ENCODE assay signal across 9 cellular contexts in genomic region chr11:46555269-46556054, GRCh38. TPM values are rescaled to one million over a fixed set of nuclear protein-coding genes. Genes with fewer than 3 reads are reported as not detected.
DNase-seq lines count a peak whose midpoint lies in the region; ATAC-seq, FAIRE-seq and TF ChIP-seq lines count a peak whose summit lies in the region.
"Had no signal": no experiment of that assay in that cellular context is flagged by ENCODE, and none has a peak within 500 bp of the region (broad histone marks: within the 10 kb centered on the region; RNA-seq: fewer than 3 reads in every experiment).

No MANE protein-coding gene starts in this region.

- peak overlapping the region; percentile 16 for H3K27ac Mint-ChIP-seq in dendritic cell treated with granulocyte-macrophage colony-stimulating factor and Interleukin-4, amounts not matched to agents 40 ng/mL and 50 ng/mL, for 4 days

- H3K4me3 ChIP-seq in KMS-11 (IDR thresholded peaks at IDR 0.05; ENCODE audit: insufficient read depth, low read depth, low read length): no peak overlapping the region
- no peak overlapping the region for H3K4me3 ChIP-seq in skeletal muscle satellite cell (ENCODE audit: low read length)
- H3K4me3 ChIP-seq in MM.1S (ENCODE audit: low read length): no peak overlapping the region
- H3K4me3 ChIP-seq: heart right ventricle had no signal

- H4K20me1 ChIP-seq in KMS-11 (ENCODE audit: insufficient read depth): no peaks in the 10 kb centered on the region; the same call in 1 of the 2 replicates
- H4K20me1 ChIP-seq in MM.1S (ENCODE audit: insufficient read depth, low read length): no peaks in the 10 kb centered on the region

- H3K9me3 ChIP-seq in skeletal muscle satellite cell (replicated peaks; ENCODE audit: low read length): no peaks in the 10 kb centered on the region
- H3K9me3 ChIP-seq in MM.1S (replicated peaks; ENCODE audit: insufficient read depth, low read length): no peaks in the 10 kb centered on the region
- H3K9me3 ChIP-seq: heart right ventricle had no signal

- intact Hi-C loops in dendritic cell treated with granulocyte-macrophage colony-stimulating factor and Interleukin-4, amounts not matched to agents 40 ng/mL and 50 ng/mL, for 4 days (cut with micrococcal nuclease): no loop called here

- peak overlapping the region; percentile 19; the same call in 1 of the 2 replicates for H3K9ac ChIP-seq in KMS-11
- peak overlapping the region; percentile 53 for H3K9ac ChIP-seq in skeletal muscle satellite cell (ENCODE audit: low read depth, low read length)
- H3K9ac ChIP-seq in MM.1S (ENCODE audit: low read length): no peak overlapping the region

- H3K4me1 Mint-ChIP-seq in dendritic cell treated with granulocyte-macrophage colony-stimulating factor and Interleukin-4, amounts not matched to agents 40 ng/mL and 50 ng/mL, for 4 days (ENCODE audit: low read depth): peaks cover 36% of the 10 kb centered on the region

- TF ChIP-seq CTCF in KMS-11 (conservative IDR thresholded peaks at IDR 0.05; ENCODE audit: low read depth, low read length) (no peak), MM.1S (IDR thresholded peaks at IDR 0.05; ENCODE audit: low read length) (no peak)

- H3K79me2 ChIP-seq in KMS-11 (ENCODE audit: insufficient read depth, low read depth): peaks cover 89% of the 10 kb centered on the region
- peaks cover 85% of the 10 kb centered on the region for H3K79me2 ChIP-seq in MM.1S (ENCODE audit: low read length)

- H3K27me3 Mint-ChIP-seq in dendritic cell treated with granulocyte-macrophage colony-stimulating factor and Interleukin-4, amounts not matched to agents 40 ng/mL and 50 ng/mL, for 4 days: no peaks in the 10 kb centered on the region

- no peaks in the 10 kb centered on the region for H3K27me3 ChIP-seq in KMS-11 (ENCODE audit: insufficient read depth, low read depth)
- H3K27me3 ChIP-seq in skeletal muscle satellite cell (ENCODE audit: control insufficient read depth, insufficient read depth, low read length): no peaks in the 10 kb centered on the region
- no peaks in the 10 kb centered on the region for H3K27me3 ChIP-seq in MM.1S (replicated peaks; ENCODE audit: insufficient read depth, low read length)
- H3K27me3 ChIP-seq: heart right ventricle had no signal

- no peaks in the 10 kb centered on the region for H3K36me3 Mint-ChIP-seq in dendritic cell treated with granulocyte-macrophage colony-stimulating factor and Interleukin-4, amounts not matched to agents 40 ng/mL and 50 ng/mL, for 4 days (ENCODE audit: low read depth)

- H3F3A ChIP-seq in MM.1S (ENCODE audit: insufficient read depth, low read length): peaks cover 10% of the 10 kb centered on the region

- no peaks in the 10 kb centered on the region for H3K9me2 ChIP-seq in MM.1S (replicated peaks; ENCODE audit: insufficient read depth, low read length)

- H3K4me3 Mint-ChIP-seq in dendritic cell treated with granulocyte-macrophage colony-stimulating factor and Interleukin-4, amounts not matched to agents 40 ng/mL and 50 ng/mL, for 4 days: no peak overlapping the region

- H3K4me2 ChIP-seq in KMS-11 (peak overlapping the region; percentile 66), skeletal muscle satellite cell (ENCODE audit: low read length) (peak overlapping the region; percentile 59), MM.1S (ENCODE audit: low read depth, low read length) (no peak overlapping the region)

- H3K4me1 ChIP-seq in KMS-11 (ENCODE audit: low read depth, poor library complexity, severe bottlenecking): peaks cover 80% of the 10 kb centered on the region
- H3K4me1 ChIP-seq in skeletal muscle satellite cell (ENCODE audit: control insufficient read depth, insufficient read depth, low read length): peaks cover 35% of the 10 kb centered on the region
- H3K4me1 ChIP-seq in MM.1S (ENCODE audit: low read length): peaks cover 16% of the 10 kb centered on the region

- ATAC-seq in GM18498 (IDR thresholded peaks at IDR 0.05; ENCODE audit: unreplicated experiment) (no peak), GM18867 (IDR thresholded peaks at IDR 0.05; ENCODE audit: unreplicated experiment) (no peak)

- peak; percentile 42 for FAIRE-seq in GM19239 (lab: Jason Lieb, UNC)

- H3K27ac ChIP-seq in KMS-11 (peak overlapping the region; percentile 73), MM.1S (ENCODE audit: low read length) (no peak overlapping the region)

- no peaks in the 10 kb centered on the region; the same call in 1 of the 2 replicates for H3K36me3 ChIP-seq in KMS-11 (ENCODE audit: insufficient read depth)
- no peaks in the 10 kb centered on the region for H3K36me3 ChIP-seq in skeletal muscle satellite cell (ENCODE audit: insufficient read depth, low read length)
- no peaks in the 10 kb centered on the region for H3K36me3 ChIP-seq in MM.1S (replicated peaks; ENCODE audit: insufficient read depth, low read length)
- H3K36me3 ChIP-seq: heart right ventricle had no signal

- H3K9me3 Mint-ChIP-seq in dendritic cell treated with granulocyte-macrophage colony-stimulating factor and Interleukin-4, amounts not matched to agents 40 ng/mL and 50 ng/mL, for 4 days: no peaks in the 10 kb centered on the region

- H2AFZ ChIP-seq in KMS-11 (ENCODE audit: low read depth) (no peak overlapping the region), MM.1S (ENCODE audit: low read length) (no peak overlapping the region)

- DNase-seq in GM19239 (ENCODE audit: insufficient read length, low spot score) (peak; percentile 22), MM.1S (no peak), H4 (ENCODE audit: low spot score) (no peak)
- DNase-seq: heart right ventricle had no signal

RNA-seq across cellular contexts. Expression of gene AMBRA1, which starts 38.4 kb away (rescaled TPM):
- total RNA-seq in skeletal muscle satellite cell (2012; rRNA removed): 17.3 and 17.7 TPM in 2 replicates
- 12.4 and 28.5 TPM in 2 replicates for total RNA-seq in H4 (2014; rRNA removed; shearing (Covaris generic))
